Comparison of ENCODE assay signal across 7 cellular contexts in genomic region chr4:158809208-158809607, GRCh38. TPM values are rescaled to one million over a fixed set of nuclear protein-coding genes. Genes with fewer than 3 reads are reported as not detected.
DNase-seq lines count a peak whose midpoint lies in the region; ATAC-seq and TF ChIP-seq lines count a peak whose summit lies in the region.
"Not testable (repeated sequence)": the region's sequence is repeated elsewhere in the genome, so short reads cannot be mapped to it uniquely, and the experiment has no call there.

No MANE protein-coding gene starts in this region.

- not testable (repeated sequence) for H3K9me3 ChIP-seq in IMR-90 (ENCODE audit: control insufficient read depth, insufficient read depth, low read length); breast epithelium; right cardiac atrium (ENCODE audit: control insufficient read depth, low read length)

- H4K20me1 ChIP-seq in IMR-90 (ENCODE audit: insufficient read depth, low read length): peaks cover 11% of the 10 kb centered on the region; the same call in 1 of the 2 replicates

- POLR2A ChIA-PET in IMR-90 (lab: Charles Lee; ENCODE audit: unreplicated experiment): not testable (repeated sequence)

- TF ChIP-seq RAD21 in IMR-90 (IDR thresholded peaks at IDR 0.05; ENCODE audit: low read length): not testable (repeated sequence)

- WGBS in IMR-90 (ENCODE audit: extremely low coverage in 2 of 2, insufficient read length in 1 of 2), 2 experiments: no CpG with 5 or more reads among the region's 4 CpGs
- 95% methylated on average over 4 of the region's 4 CpGs for WGBS in right cardiac atrium

- in situ Hi-C loops in IMR-90 (cut with MboI; ENCODE audit: low sequenced_read_pairs): not testable (repeated sequence)

- H3K9me3 Mint-ChIP-seq in activated CD4-positive, alpha-beta T cell treated with anti-CD3 and anti-CD28 coated beads, Interleukin-2, amount 10 ng/mL, durations not matched to agents 24 days and 14 days; natural killer cell; stimulated activated effector memory CD8-positive, alpha-beta T cell treated with anti-CD3 and anti-CD28 coated beads, Interleukin-12 subunit alpha, Interleukin-12 subunit beta, amount 100 ng/mL, for 72 hours: not testable (repeated sequence)

- H2BK15ac ChIP-seq in IMR-90 (ENCODE audit: low read depth, low read length): not testable (repeated sequence)

- CTCF ChIA-PET in IMR-90 (lab: Yijun Ruan, JAX): not testable (repeated sequence)

- H4K91ac ChIP-seq in IMR-90 (ENCODE audit: insufficient read depth, low read depth, low read length): not testable (repeated sequence)

- peak overlapping the region; percentile 34; the same call in 1 of the 2 replicates for H3K14ac ChIP-seq in IMR-90 (replicated peaks; ENCODE audit: low read depth, low read length)

- not testable (repeated sequence) for H3K4me2 ChIP-seq in IMR-90 (ENCODE audit: low read depth, low read length)

- TF ChIP-seq CTCF in IMR-90 (conservative IDR thresholded peaks at IDR 0.05; ENCODE audit: low read depth, low read length); breast epithelium (IDR thresholded peaks at IDR 0.05); natural killer cell (IDR thresholded peaks at IDR 0.05): not testable (repeated sequence)

- not testable (repeated sequence) for H2AK9ac ChIP-seq in IMR-90 (replicated peaks; ENCODE audit: low read depth, low read length, poor library complexity)

- not testable (repeated sequence) for H2BK120ac ChIP-seq in IMR-90 (ENCODE audit: low read depth, low read length)

- not testable (repeated sequence) for DNase-seq in IMR-90; activated CD4-positive, alpha-beta T cell treated with anti-CD3 and anti-CD28 coated beads, Interleukin-2, amount 10 ng/mL, durations not matched to agents 24 days and 14 days; breast epithelium (ENCODE audit: low spot score in 2 of 2); right cardiac atrium; natural killer cell; stimulated activated effector memory CD8-positive, alpha-beta T cell treated with anti-CD3 and anti-CD28 coated beads, Interleukin-12 subunit alpha, Interleukin-12 subunit beta, amount 100 ng/mL, for 72 hours (ENCODE audit: low spot score in 2 of 2)

- H3K36me3 Mint-ChIP-seq in activated CD4-positive, alpha-beta T cell treated with anti-CD3 and anti-CD28 coated beads, Interleukin-2, amount 10 ng/mL, durations not matched to agents 24 days and 14 days (ENCODE audit: low read depth): peaks cover 10% of the 10 kb centered on the region
- not testable (repeated sequence) for H3K36me3 Mint-ChIP-seq in natural killer cell; stimulated activated effector memory CD8-positive, alpha-beta T cell treated with anti-CD3 and anti-CD28 coated beads, Interleukin-12 subunit alpha, Interleukin-12 subunit beta, amount 100 ng/mL, for 72 hours

- not testable (repeated sequence) for H3K4me3 Mint-ChIP-seq in activated CD4-positive, alpha-beta T cell treated with anti-CD3 and anti-CD28 coated beads, Interleukin-2, amount 10 ng/mL, durations not matched to agents 24 days and 14 days; natural killer cell
- H3K4me3 Mint-ChIP-seq in stimulated activated effector memory CD8-positive, alpha-beta T cell treated with anti-CD3 and anti-CD28 coated beads, Interleukin-12 subunit alpha, Interleukin-12 subunit beta, amount 100 ng/mL, for 72 hours: peak overlapping the region; percentile 49

- H3K9me1 ChIP-seq in IMR-90 (ENCODE audit: insufficient read depth, low read length): not testable (repeated sequence)

- peaks cover 53% of the 10 kb centered on the region for H3K4me1 Mint-ChIP-seq in activated CD4-positive, alpha-beta T cell treated with anti-CD3 and anti-CD28 coated beads, Interleukin-2, amount 10 ng/mL, durations not matched to agents 24 days and 14 days
- peaks cover 51 to 65% of the 10 kb centered on the region in 2 donors for H3K4me1 Mint-ChIP-seq in natural killer cell
- peaks cover 48% of the 10 kb centered on the region for H3K4me1 Mint-ChIP-seq in stimulated activated effector memory CD8-positive, alpha-beta T cell treated with anti-CD3 and anti-CD28 coated beads, Interleukin-12 subunit alpha, Interleukin-12 subunit beta, amount 100 ng/mL, for 72 hours

- H3K18ac ChIP-seq in IMR-90 (ENCODE audit: low read depth, low read length): not testable (repeated sequence)

- H3K27me3 ChIP-seq in IMR-90 (ENCODE audit: control insufficient read depth, insufficient read depth, low read length); breast epithelium; right cardiac atrium (ENCODE audit: control insufficient read depth, insufficient read depth): not testable (repeated sequence)

- not testable (repeated sequence) for H2AK5ac ChIP-seq in IMR-90 (ENCODE audit: low read depth, low read length)

- H2AFZ ChIP-seq in IMR-90 (replicated peaks; ENCODE audit: low read length, poor library complexity): not testable (repeated sequence)

- peak overlapping the region; percentile 19 for H3K27ac Mint-ChIP-seq in activated CD4-positive, alpha-beta T cell treated with anti-CD3 and anti-CD28 coated beads, Interleukin-2, amount 10 ng/mL, durations not matched to agents 24 days and 14 days
- H3K27ac Mint-ChIP-seq in natural killer cell: peak overlapping the region; percentile 88 to 89
- H3K27ac Mint-ChIP-seq in stimulated activated effector memory CD8-positive, alpha-beta T cell treated with anti-CD3 and anti-CD28 coated beads, Interleukin-12 subunit alpha, Interleukin-12 subunit beta, amount 100 ng/mL, for 72 hours: not testable (repeated sequence)

- H4K8ac ChIP-seq in IMR-90 (ENCODE audit: low read depth in 2 of 2, low read length in 2 of 2): not testable (repeated sequence)

- H3K79me1 ChIP-seq in IMR-90 (ENCODE audit: low read depth in 1 of 2, low read length in 2 of 2): peaks cover 30 to 49% of the 10 kb centered on the region in 2 experiments

- H3K4me1 ChIP-seq in IMR-90 (ENCODE audit: control insufficient read depth, insufficient read depth, low read length); breast epithelium: not testable (repeated sequence)
- peaks cover 18% of the 10 kb centered on the region for H3K4me1 ChIP-seq in right cardiac atrium (ENCODE audit: control insufficient read depth, insufficient read depth, low read length)

- not testable (repeated sequence) for H3K27me3 Mint-ChIP-seq in activated CD4-positive, alpha-beta T cell treated with anti-CD3 and anti-CD28 coated beads, Interleukin-2, amount 10 ng/mL, durations not matched to agents 24 days and 14 days; natural killer cell (ENCODE audit: low read depth in 2 of 2)

- H3K36me3 ChIP-seq in IMR-90 (ENCODE audit: control insufficient read depth, insufficient read depth, low read length); breast epithelium: not testable (repeated sequence)

- H3K4me3 ChIP-seq in IMR-90 (ENCODE audit: insufficient read depth, low read depth, low read length); breast epithelium; right cardiac atrium (ENCODE audit: low read length): not testable (repeated sequence)

- not testable (repeated sequence) for H3K27ac ChIP-seq in IMR-90 (ENCODE audit: insufficient read depth, low read length)
- H3K27ac ChIP-seq in breast epithelium (peak overlapping the region; percentile 64 to 70), right cardiac atrium (ENCODE audit: low read length) (peak overlapping the region; percentile 38)

- not testable (repeated sequence) for H3K4ac ChIP-seq in IMR-90 (ENCODE audit: low read depth, low read length)

- not testable (repeated sequence) for H2BK20ac ChIP-seq in IMR-90 (ENCODE audit: low read depth, low read length)

- dilution Hi-C loops in IMR-90 (cut with HindIII; ENCODE audit: low sequenced_read_pairs, unreplicated experiment): not testable (repeated sequence)

- peak overlapping the region; percentile 79 for H2BK5ac ChIP-seq in IMR-90 (ENCODE audit: low read depth, low read length, poor library complexity, severe bottlenecking)

- BruUV-seq in IMR-90 (replicated peaks; lab: Mats Ljungman, UMichigan): not testable (repeated sequence)

- not testable (repeated sequence) for TF ChIP-seq POLR2A in IMR-90 (IDR thresholded peaks at IDR 0.05; ENCODE audit: low read depth, low read length); breast epithelium (IDR thresholded peaks at IDR 0.05)

- not testable (repeated sequence) for H3K9ac ChIP-seq in IMR-90 (ENCODE audit: low read depth, low read length)

- not testable (repeated sequence) for H4K5ac ChIP-seq in IMR-90 (ENCODE audit: low read depth, low read length)

- ATAC-seq in GM19452 (IDR thresholded peaks at IDR 0.05; ENCODE audit: unreplicated experiment): peak; percentile 4
- ATAC-seq in IMR-90 (ENCODE audit: low read depth); right cardiac atrium; natural killer cell; stimulated activated effector memory CD8-positive, alpha-beta T cell treated with anti-CD3 and anti-CD28 coated beads, Interleukin-12 subunit alpha, Interleukin-12 subunit beta, amount 100 ng/mL, for 72 hours: not testable (repeated sequence)

- 0 out of 2 replicates have a peak overlapping the region, but pooled peaks have one; percentile 31 for H3K23ac ChIP-seq in IMR-90 (ENCODE audit: low read depth, low read length)

- H3K56ac ChIP-seq in IMR-90 (ENCODE audit: extremely low read depth, insufficient read depth, low read length): not testable (repeated sequence)

- intact Hi-C loops in IMR-90 (cut with micrococcal nuclease); breast epithelium (cut with DNase I; ENCODE audit: low total_unique reads); right cardiac atrium (cut with DNase I); natural killer cell (cut with micrococcal nuclease): not testable (repeated sequence)
- intact Hi-C loops in activated CD4-positive, alpha-beta T cell treated with anti-CD3 and anti-CD28 coated beads, Interleukin-2, amount 10 ng/mL, durations not matched to agents 24 days and 14 days (cut with micrococcal nuclease): loop anchor here (2.0 kb wide), 3 partner anchors 18 to 40 kb away; partner anchors contain the start of gene FNIP2

RNA-seq across cellular contexts. Expression of gene FNIP2, which starts 40.4 kb away (rescaled TPM):
- 22.2 and 24.6 TPM in 2 replicates for total RNA-seq in IMR-90 (2012; rRNA removed)
- 3.9 and 4.7 TPM in 2 replicates for polyA plus RNA-seq in IMR-90 (2012; rRNA removed)
- 1.6 and 2.5 TPM in 2 replicates for polyA plus RNA-seq in IMR-90 (2012; cell fraction: cytosol; rRNA removed)
- polyA plus RNA-seq in IMR-90 (2012; cell fraction: nucleus; rRNA removed; ENCODE audit: low replicate concordance): 1.7 and 5.1 TPM in 2 replicates
- 19.1 and 19.2 TPM in 2 replicates for total RNA-seq in activated CD4-positive, alpha-beta T cell treated with anti-CD3 and anti-CD28 coated beads, Interleukin-2, amount 10 ng/mL, durations not matched to agents 24 days and 14 days
- total RNA-seq in breast epithelium: 10 to 100 TPM; 40.3 to 70.4 (median 55.2) TPM
- total RNA-seq in right cardiac atrium: 10 to 100 TPM; 37.0 to 59.5 (median 48.3) TPM
- polyA plus RNA-seq in right cardiac atrium: 16.4 TPM
- total RNA-seq in natural killer cell: 10 to 100 TPM; 19.4 to 22.6 (median 21.8) TPM
